In the genomic region with DNA sequence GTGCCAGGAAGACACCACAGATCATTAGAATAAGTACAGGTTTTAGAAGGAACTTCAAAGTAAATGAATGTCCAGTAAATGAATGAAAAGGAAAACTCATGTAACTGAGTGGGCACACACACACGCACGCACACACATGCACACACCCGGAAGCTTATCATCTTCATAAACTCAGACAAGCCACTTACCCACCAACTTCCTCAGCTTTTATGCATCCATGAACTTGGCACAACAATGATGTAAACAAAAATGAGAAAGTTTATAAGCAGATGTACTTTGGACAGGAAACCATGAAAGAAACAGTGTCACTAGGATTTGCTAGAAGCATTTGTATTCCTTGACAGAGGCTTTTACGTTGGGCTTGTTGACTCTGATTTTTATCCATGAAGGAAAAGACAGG, we compare ENCODE assay signal across 2 cellular contexts.
TF ChIP-seq lines count a peak whose summit lies in the region.

No MANE protein-coding gene starts in this region.

TF ChIP-seq in SK-N-SH, 30 proteins besides CTCF, POLR2A, EP300 and RAD21 (continued from another document):
- TF ChIP-seq, protein P1, sequence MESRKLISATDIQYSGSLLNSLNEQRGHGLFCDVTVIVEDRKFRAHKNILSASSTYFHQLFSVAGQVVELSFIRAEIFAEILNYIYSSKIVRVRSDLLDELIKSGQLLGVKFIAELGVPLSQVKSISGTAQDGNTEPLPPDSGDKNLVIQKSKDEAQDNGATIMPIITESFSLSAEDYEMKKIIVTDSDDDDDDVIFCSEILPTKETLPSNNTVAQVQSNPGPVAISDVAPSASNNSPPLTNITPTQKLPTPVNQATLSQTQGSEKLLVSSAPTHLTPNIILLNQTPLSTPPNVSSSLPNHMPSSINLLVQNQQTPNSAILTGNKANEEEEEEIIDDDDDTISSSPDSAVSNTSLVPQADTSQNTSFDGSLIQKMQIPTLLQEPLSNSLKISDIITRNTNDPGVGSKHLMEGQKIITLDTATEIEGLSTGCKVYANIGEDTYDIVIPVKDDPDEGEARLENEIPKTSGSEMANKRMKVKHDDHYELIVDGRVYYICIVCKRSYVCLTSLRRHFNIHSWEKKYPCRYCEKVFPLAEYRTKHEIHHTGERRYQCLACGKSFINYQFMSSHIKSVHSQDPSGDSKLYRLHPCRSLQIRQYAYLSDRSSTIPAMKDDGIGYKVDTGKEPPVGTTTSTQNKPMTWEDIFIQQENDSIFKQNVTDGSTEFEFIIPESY (IDR thresholded peaks at IDR 0.05; ENCODE audit: borderline replicate concordance, low read depth), result no peak
- TF ChIP-seq TCF12 (IDR thresholded peaks at IDR 0.05), result no peak
- TF ChIP-seq IRF3 (IDR thresholded peaks at IDR 0.05; ENCODE audit: low read depth, low read length), result no peak
- no peak for TF ChIP-seq GATA2 (CRISPR knock-in tag; IDR thresholded peaks at IDR 0.05)
- no peak for TF ChIP-seq RFX5 (IDR thresholded peaks at IDR 0.05; ENCODE audit: low read length)

TF ChIP-seq in SK-N-SH treated with all-trans-retinoic acid at 6 μM for 48 hours, 23 proteins besides CTCF, POLR2A, EP300 and RAD21 (continued from another document):
- TF ChIP-seq TOX (CRISPR knock-in tag; IDR thresholded peaks at IDR 0.05; ENCODE audit: borderline replicate concordance) (no peak), ISL1 (CRISPR knock-in tag; IDR thresholded peaks at IDR 0.05) (no peak), PATZ1 (CRISPR knock-in tag; IDR thresholded peaks at IDR 0.05; ENCODE audit: borderline replicate concordance) (no peak), BACH2 (CRISPR knock-in tag; IDR thresholded peaks at IDR 0.05; ENCODE audit: borderline replicate concordance) (no peak), ZFP30 (CRISPR knock-in tag; IDR thresholded peaks at IDR 0.05) (no peak)
- TF ChIP-seq, protein P2, sequence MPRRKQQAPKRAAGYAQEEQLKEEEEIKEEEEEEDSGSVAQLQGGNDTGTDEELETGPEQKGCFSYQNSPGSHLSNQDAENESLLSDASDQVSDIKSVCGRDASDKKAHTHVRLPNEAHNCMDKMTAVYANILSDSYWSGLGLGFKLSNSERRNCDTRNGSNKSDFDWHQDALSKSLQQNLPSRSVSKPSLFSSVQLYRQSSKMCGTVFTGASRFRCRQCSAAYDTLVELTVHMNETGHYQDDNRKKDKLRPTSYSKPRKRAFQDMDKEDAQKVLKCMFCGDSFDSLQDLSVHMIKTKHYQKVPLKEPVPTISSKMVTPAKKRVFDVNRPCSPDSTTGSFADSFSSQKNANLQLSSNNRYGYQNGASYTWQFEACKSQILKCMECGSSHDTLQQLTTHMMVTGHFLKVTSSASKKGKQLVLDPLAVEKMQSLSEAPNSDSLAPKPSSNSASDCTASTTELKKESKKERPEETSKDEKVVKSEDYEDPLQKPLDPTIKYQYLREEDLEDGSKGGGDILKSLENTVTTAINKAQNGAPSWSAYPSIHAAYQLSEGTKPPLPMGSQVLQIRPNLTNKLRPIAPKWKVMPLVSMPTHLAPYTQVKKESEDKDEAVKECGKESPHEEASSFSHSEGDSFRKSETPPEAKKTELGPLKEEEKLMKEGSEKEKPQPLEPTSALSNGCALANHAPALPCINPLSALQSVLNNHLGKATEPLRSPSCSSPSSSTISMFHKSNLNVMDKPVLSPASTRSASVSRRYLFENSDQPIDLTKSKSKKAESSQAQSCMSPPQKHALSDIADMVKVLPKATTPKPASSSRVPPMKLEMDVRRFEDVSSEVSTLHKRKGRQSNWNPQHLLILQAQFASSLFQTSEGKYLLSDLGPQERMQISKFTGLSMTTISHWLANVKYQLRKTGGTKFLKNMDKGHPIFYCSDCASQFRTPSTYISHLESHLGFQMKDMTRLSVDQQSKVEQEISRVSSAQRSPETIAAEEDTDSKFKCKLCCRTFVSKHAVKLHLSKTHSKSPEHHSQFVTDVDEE (CRISPR knock-in tag; IDR thresholded peaks at IDR 0.05), result no peak
TF ChIP-seq in SK-N-SH treated with all-trans-retinoic acid at 6 μM for 48 hours: peak in this region for 0.
